Comparison of ENCODE assay signal across 24 cellular contexts in genomic region chr7:137564677-137565076, GRCh38.
"Had no signal": no experiment of that assay in that cellular context is flagged by ENCODE, and none has a peak within 500 bp of the region (broad histone marks: within the 10 kb centered on the region; RNA-seq: fewer than 3 reads in every experiment).

No MANE protein-coding gene starts in this region.

- H3K9me3 Mint-ChIP-seq: effector memory CD8-positive, alpha-beta T cell had no signal

- H3K27ac ChIP-seq: body of pancreas, coronary artery, dorsolateral prefrontal cortex, heart right ventricle, tibial nerve had no signal

- H3K4me3 Mint-ChIP-seq: activated T-cell treated with anti-CD3 and anti-CD28 coated beads, Interleukin-2, amount 50 U/mL, for 72 hours; effector memory CD8-positive, alpha-beta T cell; naive thymus-derived CD4-positive, alpha-beta T cell; neural crest cell had no signal

- H3K9me3 ChIP-seq: body of pancreas had no signal

- ATAC-seq: activated naive CD4-positive, alpha-beta T cell treated with anti-CD3 and anti-CD28 coated beads, Interleukin-2, amount 50 U/mL, for 72 hours; activated T-cell treated with anti-CD3 and anti-CD28 coated beads, Interleukin-2, amount 50 U/mL, for 72 hours; body of pancreas; effector memory CD8-positive, alpha-beta T cell; heart right ventricle; left colon; naive thymus-derived CD4-positive, alpha-beta T cell; right cardiac atrium had no signal

- H3K27me3 Mint-ChIP-seq: effector memory CD8-positive, alpha-beta T cell had no signal

- DNase-seq: activated CD4-positive, alpha-beta T cell treated with anti-CD3 and anti-CD28 coated beads, Interleukin-2, amount 50 U/mL, for 4 hours; activated naive CD4-positive, alpha-beta T cell; activated T-cell treated with anti-CD3 and anti-CD28 coated beads for 4 hours; activated T-cell treated with anti-CD3 and anti-CD28 coated beads, Interleukin-2, amount 50 U/mL, for 72 hours; anterior cingulate cortex; body of pancreas; cerebellar nuclear complex; dorsolateral prefrontal cortex; effector memory CD8-positive, alpha-beta T cell; foreskin melanocyte; heart right ventricle; kidney; left colon; midbrain; naive thymus-derived CD4-positive, alpha-beta T cell; posterior cingulate gyrus; right cardiac atrium; stimulated activated CD4-positive, alpha-beta T cell treated with anti-CD3 and anti-CD28 coated beads, Interleukin-2, amount 100 ng/mL, for 48 hours; stimulated activated naive CD4-positive, alpha-beta T cell treated with Interleukin-2 at 50 U/mL for 16 hours; T-helper 2 cell had no signal

- H3K27ac Mint-ChIP-seq: activated naive CD4-positive, alpha-beta T cell treated with anti-CD3 and anti-CD28 coated beads, Interleukin-2, amount 50 U/mL, for 72 hours; activated T-cell treated with anti-CD3 and anti-CD28 coated beads, Interleukin-2, amount 50 U/mL, for 72 hours; effector memory CD8-positive, alpha-beta T cell; naive thymus-derived CD4-positive, alpha-beta T cell had no signal

- H3K4me1 Mint-ChIP-seq: naive thymus-derived CD4-positive, alpha-beta T cell; neural crest cell had no signal

- H3K36me3 ChIP-seq: heart right ventricle, tibial nerve had no signal

- H3K27me3 ChIP-seq: body of pancreas, dorsolateral prefrontal cortex, heart right ventricle, tibial nerve had no signal

- H3K36me3 Mint-ChIP-seq: activated naive CD4-positive, alpha-beta T cell treated with anti-CD3 and anti-CD28 coated beads, Interleukin-2, amount 50 U/mL, for 72 hours; naive thymus-derived CD4-positive, alpha-beta T cell had no signal

- H3K4me3 ChIP-seq: body of pancreas, coronary artery, dorsolateral prefrontal cortex, heart right ventricle, tibial nerve had no signal

- H3K4me1 ChIP-seq: body of pancreas, heart right ventricle, tibial nerve had no signal
